In genomic region chr7:88083883-88084282, GRCh38 we compare ENCODE assay signal across 4 cellular contexts.
TF ChIP-seq lines count a peak whose summit lies in the region.

No MANE protein-coding gene starts in this region.

TF ChIP-seq in HepG2, 621 proteins besides CTCF, POLR2A, EP300 and RAD21 (continued from another document):
- TF ChIP-seq ZNF460 (CRISPR knock-in tag; IDR thresholded peaks at IDR 0.05; ENCODE audit: borderline replicate concordance) (no peak), MAFF (IDR thresholded peaks at IDR 0.05; ENCODE audit: low read depth, low read length) (no peak), EEA1 (CRISPR knock-in tag; IDR thresholded peaks at IDR 0.05; ENCODE audit: borderline replicate concordance) (no peak), TBX3 (IDR thresholded peaks at IDR 0.05; ENCODE audit: borderline replicate concordance) (no peak), TFE3 (CRISPR knock-in tag; IDR thresholded peaks at IDR 0.05) (no peak), ZNF296 (CRISPR knock-in tag; conservative IDR thresholded peaks at IDR 0.05) (no peak), SMAD3 (CRISPR knock-in tag; IDR thresholded peaks at IDR 0.05) (no peak), TARDBP (CRISPR knock-in tag; IDR thresholded peaks at IDR 0.05) (no peak)

TF ChIP-seq in SK-N-SH, 30 proteins besides CTCF, POLR2A, EP300 and RAD21 (continued from another document):
- TF ChIP-seq JUND (IDR thresholded peaks at IDR 0.05) (no peak), GATA2 (CRISPR knock-in tag; IDR thresholded peaks at IDR 0.05) (peak; percentile 86), MEF2A (IDR thresholded peaks at IDR 0.05; ENCODE audit: borderline replicate concordance, low read depth) (no peak), RCOR1 (IDR thresholded peaks at IDR 0.05; ENCODE audit: low read length) (peak; percentile 69), FOXJ3 (CRISPR knock-in tag; IDR thresholded peaks at IDR 0.05) (peak; percentile 59; the same call in 1 of the 2 replicates), CHD2 (IDR thresholded peaks at IDR 0.05; ENCODE audit: low read length, partially characterized antibody) (peak; percentile 53), EZH2phosphoT487 (IDR thresholded peaks at IDR 0.05; ENCODE audit: borderline replicate concordance, low read depth) (no peak)

TF ChIP-seq in SK-N-SH treated with all-trans-retinoic acid at 6 μM for 48 hours, 23 proteins besides CTCF, POLR2A, EP300 and RAD21 (continued from another document):
- no peak for TF ChIP-seq TOX (CRISPR knock-in tag; IDR thresholded peaks at IDR 0.05; ENCODE audit: borderline replicate concordance)
- no peak for TF ChIP-seq POU6F1 (CRISPR knock-in tag; IDR thresholded peaks at IDR 0.05; ENCODE audit: borderline replicate concordance, low read depth)
- no peak for TF ChIP-seq CSDC2 (CRISPR knock-in tag; IDR thresholded peaks at IDR 0.05)
- peak; percentile 47; the same call in 1 of the 2 replicates for TF ChIP-seq ISL1 (CRISPR knock-in tag; IDR thresholded peaks at IDR 0.05)
- TF ChIP-seq TCF4 (CRISPR knock-in tag; IDR thresholded peaks at IDR 0.05; ENCODE audit: borderline replicate concordance), result 0 out of 2 replicates have a peak, but pooled peaks have one; percentile 31
- no peak for TF ChIP-seq BACH2 (CRISPR knock-in tag; IDR thresholded peaks at IDR 0.05; ENCODE audit: borderline replicate concordance)
TF ChIP-seq in SK-N-SH treated with all-trans-retinoic acid at 6 μM for 48 hours: peak in this region for 2.

TF ChIP-seq in neural cell, 6 proteins besides CTCF, POLR2A, EP300 and RAD21:
- TF ChIP-seq POLR2AphosphoS5 (IDR thresholded peaks at IDR 0.05), result no peak
- no peak for TF ChIP-seq REST (IDR thresholded peaks at IDR 0.05; ENCODE audit: borderline replicate concordance)
- no peak for TF ChIP-seq EZH2 (IDR thresholded peaks at IDR 0.05; ENCODE audit: borderline replicate concordance, insufficient read depth, low read length, poor library complexity, severe bottlenecking)
- no peak for TF ChIP-seq MXI1 (conservative IDR thresholded peaks at IDR 0.05; ENCODE audit: poor library complexity, severe bottlenecking)
- TF ChIP-seq SMC3 (conservative IDR thresholded peaks at IDR 0.05; ENCODE audit: poor library complexity), result no peak
- no peak for TF ChIP-seq TAF1 (IDR thresholded peaks at IDR 0.05; ENCODE audit: low read depth)
TF ChIP-seq in neural cell: peak in this region for 0.
